Comparison of ENCODE assay signal across 8 cellular contexts in the genomic region with DNA sequence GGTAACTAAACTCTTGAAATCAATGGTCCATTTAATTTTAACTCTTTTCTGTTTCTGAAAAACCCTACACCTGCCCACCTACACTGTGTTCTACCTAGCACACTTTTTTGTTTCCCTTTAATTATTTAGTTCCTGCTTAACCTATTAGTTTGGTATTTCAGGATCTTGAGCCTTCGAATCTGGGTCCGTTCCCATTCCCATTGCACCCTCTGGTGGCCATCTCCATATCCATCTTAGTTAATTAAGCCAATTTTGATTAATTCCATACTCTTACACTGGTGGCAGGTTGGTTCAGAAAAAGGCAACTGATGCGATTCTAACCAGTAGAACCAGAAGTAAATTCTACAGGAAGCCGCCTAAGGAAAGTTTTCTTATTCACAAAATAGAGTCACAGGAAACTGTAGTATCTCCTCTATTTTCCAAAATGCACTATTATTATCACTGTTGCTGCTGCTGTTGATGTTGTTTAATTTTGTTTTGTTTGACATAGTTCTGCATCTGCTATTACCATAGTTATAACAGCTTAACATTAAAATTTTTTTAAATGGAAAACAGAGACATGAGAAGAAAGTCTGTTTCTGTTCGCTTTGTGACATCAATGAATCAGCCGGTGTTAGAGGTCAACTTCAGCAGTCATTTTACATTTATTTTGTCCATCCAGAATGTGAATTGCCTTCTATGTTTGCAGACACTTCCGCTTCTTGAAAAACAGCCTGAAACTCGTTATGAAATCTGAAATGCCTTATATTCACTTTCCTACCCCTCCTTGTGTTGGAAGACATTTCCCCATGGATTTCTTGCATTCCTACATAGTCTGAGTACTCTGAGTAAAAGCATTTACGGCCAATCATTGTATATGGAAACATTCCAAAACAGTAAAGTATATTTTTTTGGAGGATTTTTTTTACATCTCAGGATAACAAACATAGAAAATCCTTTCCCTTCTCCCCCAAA.
DNase-seq lines count a peak whose midpoint lies in the region; ATAC-seq, FAIRE-seq and TF ChIP-seq lines count a peak whose summit lies in the region.

No MANE protein-coding gene starts in this region.

- H4K20me1 ChIP-seq in endothelial cell of umbilical vein (replicated peaks; ENCODE audit: control insufficient read depth, extremely low read depth, insufficient read depth, low read length) (no peaks in the 10 kb centered on the region), neural cell (ENCODE audit: insufficient read depth) (no peaks in the 10 kb centered on the region)

- no peak overlapping the region for H2AFZ ChIP-seq in endothelial cell of umbilical vein (ENCODE audit: low read depth, low read length)
- no peak overlapping the region for H2AFZ ChIP-seq in neural cell (ENCODE audit: low read depth, low read length)

- H3K9me2 ChIP-seq in neural cell (ENCODE audit: insufficient read depth, low read length): no peaks in the 10 kb centered on the region

- no peak for FAIRE-seq in endothelial cell of umbilical vein (lab: Jason Lieb, UNC)

- H3K36me3 ChIP-seq in NT2/D1 (ENCODE audit: insufficient read depth, insufficient read length, low read length) (no peaks in the 10 kb centered on the region), endothelial cell of umbilical vein (ENCODE audit: control insufficient read depth in 2 of 2, extremely low read depth in 1 of 2, insufficient read depth in 2 of 2, low read length in 2 of 2) (no peaks in the 10 kb centered on the region), neural cell (ENCODE audit: insufficient read depth, low read length) (no peaks in the 10 kb centered on the region)

- no peaks in the 10 kb centered on the region for H3K36me3 Mint-ChIP-seq in CD4-positive, alpha-beta T cell (ENCODE audit: low read depth)

- H3F3A ChIP-seq in neural cell (ENCODE audit: insufficient read depth, low read length, poor library complexity, severe bottlenecking): no peaks in the 10 kb centered on the region

- H3K4me3 ChIP-seq in NT2/D1 (ENCODE audit: insufficient read length, low read depth) (no peak overlapping the region), endothelial cell of umbilical vein (replicated peaks in 1 of 3; ENCODE audit: insufficient read depth in 1 of 3, low read depth in 1 of 3, low read length in 3 of 3) (no peak overlapping the region), neural cell (ENCODE audit: low read length) (no peak overlapping the region)

- H3K4me2 ChIP-seq in endothelial cell of umbilical vein (ENCODE audit: insufficient read depth, low read length) (no peak overlapping the region), neural cell (ENCODE audit: low read length) (no peak overlapping the region)

- H3K79me2 ChIP-seq in endothelial cell of umbilical vein (ENCODE audit: control insufficient read depth, insufficient read depth, low read length) (no peaks in the 10 kb centered on the region), neural cell (replicated peaks; ENCODE audit: insufficient read depth, low read length) (no peaks in the 10 kb centered on the region)

- peak; percentile 24 to 37 for TF ChIP-seq CTCF in endothelial cell of umbilical vein (IDR thresholded peaks at IDR 0.05; ENCODE audit: extremely low read depth in 1 of 2, insufficient read depth in 1 of 2, low read depth in 1 of 2, low read length in 2 of 2)
- TF ChIP-seq CTCF in neural cell (IDR thresholded peaks at IDR 0.05; ENCODE audit: poor library complexity, severe bottlenecking): peak; percentile 68
- no peak for TF ChIP-seq CTCF in CD4-positive, alpha-beta T cell (IDR thresholded peaks at IDR 0.05)

- peak; percentile 70 for TF ChIP-seq RAD21 in neural cell (conservative IDR thresholded peaks at IDR 0.05)

- H3K9ac ChIP-seq in NT2/D1 (ENCODE audit: insufficient read length, low read depth): no peak overlapping the region
- no peak overlapping the region for H3K9ac ChIP-seq in endothelial cell of umbilical vein (replicated peaks; ENCODE audit: extremely low read depth, insufficient read depth, low read length)
- H3K9ac ChIP-seq in neural cell (ENCODE audit: low read length): no peak overlapping the region

- H3K9me3 ChIP-seq in NT2/D1 (ENCODE audit: insufficient read depth, low read length) (no peaks in the 10 kb centered on the region), endothelial cell of umbilical vein (replicated peaks; ENCODE audit: control insufficient read depth, insufficient read depth, low read length) (no peaks in the 10 kb centered on the region), neural cell (ENCODE audit: low read length) (no peaks in the 10 kb centered on the region)
- no peaks in the 10 kb centered on the region for H3K9me3 ChIP-seq in CD4-positive, alpha-beta T cell (ENCODE audit: control insufficient read depth, low read length)

- CTCF ChIA-PET in endothelial cell of umbilical vein (lab: Charles Lee): no interaction called here
- CTCF ChIA-PET in CD4-positive, alpha-beta T cell (lab: Charles Lee): no interaction called here

- peaks cover 2% of the 10 kb centered on the region for H3K9me3 Mint-ChIP-seq in CD4-positive, alpha-beta T cell

- H3K4me1 ChIP-seq in NT2/D1 (ENCODE audit: insufficient read depth, insufficient read length) (no peaks in the 10 kb centered on the region), endothelial cell of umbilical vein (ENCODE audit: control insufficient read depth, extremely low read depth, insufficient read depth, low read length) (no peaks in the 10 kb centered on the region)

- TF ChIP-seq EP300 in neural cell (conservative IDR thresholded peaks at IDR 0.05; ENCODE audit: poor library complexity, severe bottlenecking): no peak

- dilution Hi-C loops in endothelial cell of umbilical vein (cut with MboI; ENCODE audit: extremely low pct_ligation_motif_present, low sequenced_read_pairs): no loop called here

- H3K27me3 Mint-ChIP-seq in CD4-positive, alpha-beta T cell: no peaks in the 10 kb centered on the region

- H3K9me1 ChIP-seq in endothelial cell of umbilical vein (replicated peaks; ENCODE audit: control insufficient read depth, extremely low read depth, insufficient read depth, low read length): no peaks in the 10 kb centered on the region

- no peak for TF ChIP-seq POLR2A in endothelial cell of umbilical vein (IDR thresholded peaks at IDR 0.05; ENCODE audit: low read depth, low read length)

- no TSS peak for BruUV-seq in endothelial cell of umbilical vein (replicated peaks; lab: Mats Ljungman, UMichigan)

- ATAC-seq in HG02610 (IDR thresholded peaks at IDR 0.05; ENCODE audit: unreplicated experiment): no peak
- ATAC-seq in CD4-positive, alpha-beta T cell (ENCODE audit: poor library complexity): no peak

- intact Hi-C loops in endothelial cell of umbilical vein (cut with micrococcal nuclease): no loop called here
- intact Hi-C loops in CD4-positive, alpha-beta T cell (cut with DNase I, micrococcal nuclease): no loop called here

- H3K27ac Mint-ChIP-seq in CD4-positive, alpha-beta T cell: no peak overlapping the region

- DNase-seq in CD1c-positive myeloid dendritic cell (ENCODE audit: extremely low spot score): peak; percentile 29
- peak; percentile 26 for DNase-seq in HS-5 (ENCODE audit: low read depth)
- peak; percentile 65 for DNase-seq in NT2/D1 (ENCODE audit: low read depth, low spot score)
- peak; percentile 16 for DNase-seq in endothelial cell of umbilical vein (ENCODE audit: low read depth, low spot score)
- DNase-seq in stimulated activated naive CD4-positive, alpha-beta T cell treated with Interleukin-2 at 50 U/mL for 16 hours (lab: John Stamatoyannopoulos, UW): no peak
- DNase-seq in CD4-positive, alpha-beta T cell: no peak

- no peak overlapping the region for H3K27ac ChIP-seq in endothelial cell of umbilical vein (ENCODE audit: insufficient read depth, low read depth, low read length)
- H3K27ac ChIP-seq in neural cell (ENCODE audit: low read length): no peak overlapping the region
- no peak overlapping the region for H3K27ac ChIP-seq in CD4-positive, alpha-beta T cell (ENCODE audit: low read depth, low read length)

- no peaks in the 10 kb centered on the region for H3K27me3 ChIP-seq in NT2/D1 (ENCODE audit: insufficient read depth, insufficient read length)
- H3K27me3 ChIP-seq in endothelial cell of umbilical vein (ENCODE audit: control insufficient read depth in 2 of 2, insufficient read depth in 2 of 2, low read length in 2 of 2): no peaks in the 10 kb centered on the region
- H3K27me3 ChIP-seq in neural cell (ENCODE audit: insufficient read depth, low read depth, low read length): no peaks in the 10 kb centered on the region
- no peaks in the 10 kb centered on the region for H3K27me3 ChIP-seq in CD4-positive, alpha-beta T cell (ENCODE audit: control insufficient read depth, insufficient read depth, low read length)

- no peak overlapping the region for H3K4me3 Mint-ChIP-seq in CD4-positive, alpha-beta T cell

- POLR2A ChIA-PET in endothelial cell of umbilical vein (lab: Charles Lee): no interaction called here
- POLR2A ChIA-PET in CD4-positive, alpha-beta T cell (lab: Charles Lee): no interaction called here

- no peaks in the 10 kb centered on the region for H3K4me1 Mint-ChIP-seq in CD4-positive, alpha-beta T cell (ENCODE audit: low read depth)

TF ChIP-seq in endothelial cell of umbilical vein, 7 proteins besides CTCF, POLR2A, EP300 and RAD21 (continues in another document):
- TF ChIP-seq, protein P1, sequence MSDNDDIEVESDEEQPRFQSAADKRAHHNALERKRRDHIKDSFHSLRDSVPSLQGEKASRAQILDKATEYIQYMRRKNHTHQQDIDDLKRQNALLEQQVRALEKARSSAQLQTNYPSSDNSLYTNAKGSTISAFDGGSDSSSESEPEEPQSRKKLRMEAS (IDR thresholded peaks at IDR 0.05; ENCODE audit: insufficient read depth, insufficient read length): no peak
- TF ChIP-seq JUN (IDR thresholded peaks at IDR 0.05; ENCODE audit: borderline replicate concordance, insufficient read depth, insufficient read length, low read depth) (no peak), POLR2AphosphoS5 (IDR thresholded peaks at IDR 0.05; ENCODE audit: insufficient read depth, low read depth, low read length) (no peak), GATA2 (IDR thresholded peaks at IDR 0.05; ENCODE audit: insufficient read depth, insufficient read length, low read depth, low read length) (no peak), EZH2 (IDR thresholded peaks at IDR 0.05; ENCODE audit: borderline replicate concordance, low read depth, low read length, severe bottlenecking) (no peak)

TF ChIP-seq in neural cell, 6 proteins besides CTCF, POLR2A, EP300 and RAD21:
- no peak for TF ChIP-seq TAF1 (IDR thresholded peaks at IDR 0.05; ENCODE audit: low read depth)
- no peak for TF ChIP-seq EZH2 (IDR thresholded peaks at IDR 0.05; ENCODE audit: borderline replicate concordance, insufficient read depth, low read length, poor library complexity, severe bottlenecking)
- TF ChIP-seq SMC3 (conservative IDR thresholded peaks at IDR 0.05; ENCODE audit: poor library complexity): peak; percentile 73

Comparison
In these comparisons a context has a peak if more than half of its experiments do, and no peak if none do; other contexts are left out.
1. DNase-seq: peak in CD1c-positive myeloid dendritic cell (single experiment), HS-5 (single experiment), NT2/D1 (single experiment) and endothelial cell of umbilical vein (single experiment); none in stimulated activated naive CD4-positive, alpha-beta T cell treated with Interleukin-2 at 50 U/mL for 16 hours (single experiment) and CD4-positive, alpha-beta T cell (0 of 10).